Comparison of ENCODE assay signal across 8 cellular contexts in the genomic region with DNA sequence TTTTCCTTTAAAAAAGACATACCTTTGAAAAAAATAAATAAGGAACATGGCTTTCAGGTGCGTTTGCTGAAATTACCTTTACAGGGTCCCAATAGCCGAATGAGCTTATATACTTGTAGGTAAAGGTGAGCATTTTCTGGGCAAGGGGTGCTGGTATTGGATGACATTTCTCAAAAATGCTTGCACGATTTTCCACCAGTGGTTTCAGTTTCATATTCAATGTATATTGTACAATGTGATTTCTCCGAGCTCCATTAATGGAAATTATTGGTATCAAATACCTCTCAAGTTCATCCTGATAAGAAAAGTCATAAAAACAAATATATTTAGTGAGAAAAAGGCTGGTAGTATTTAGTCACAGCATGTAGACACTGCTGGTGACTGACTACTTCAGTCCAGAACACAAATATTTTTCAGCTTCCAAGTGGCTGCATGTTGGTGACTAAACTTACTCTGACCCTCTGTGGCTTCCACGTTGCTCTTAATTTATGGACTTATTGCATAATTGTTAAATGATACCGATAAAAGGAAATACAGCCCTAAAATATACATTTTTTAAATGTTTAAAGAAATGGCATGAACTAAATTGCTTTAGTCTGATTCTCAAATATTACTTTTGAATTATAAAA. TPM values are rescaled to one million over a fixed set of nuclear protein-coding genes. Genes with fewer than 3 reads are reported as not detected.
DNase-seq lines count a peak whose midpoint lies in the region; ATAC-seq and TF ChIP-seq lines count a peak whose summit lies in the region.
"Had no signal": no experiment of that assay in that cellular context is flagged by ENCODE, and none has a peak within 500 bp of the region (broad histone marks: within the 10 kb centered on the region; RNA-seq: fewer than 3 reads in every experiment).

No MANE protein-coding gene starts in this region.

- peaks cover 25% of the 10 kb centered on the region for H3K4me1 ChIP-seq in CD4-positive, alpha-beta memory T cell (ENCODE audit: insufficient read depth, low read length)
- H3K4me1 ChIP-seq in esophagus muscularis mucosa: no peaks in the 10 kb centered on the region

- TF ChIP-seq CTCF in GM13976 (IDR thresholded peaks at IDR 0.05; ENCODE audit: borderline replicate concordance, control extremely low read depth, extremely low read depth, insufficient read depth, missing control alignments): no peak
- no peak for TF ChIP-seq CTCF in esophagus muscularis mucosa (IDR thresholded peaks at IDR 0.05)

- ATAC-seq in naive B cell (ENCODE audit: low read depth in 2 of 2): no peak

- no peaks in the 10 kb centered on the region for H3K9me3 ChIP-seq in CD4-positive, alpha-beta memory T cell (ENCODE audit: control insufficient read depth in 1 of 2, low read length in 2 of 2)
- no peaks in the 10 kb centered on the region for H3K9me3 ChIP-seq in esophagus muscularis mucosa

- no peak for TF ChIP-seq EP300 in esophagus muscularis mucosa (IDR thresholded peaks at IDR 0.05)

- in situ Hi-C loops in GM13976 (cut with MboI; ENCODE audit: low sequenced_read_pairs, unreplicated experiment): loop anchor here (25.0 kb wide), 1 partner anchor 871 kb away; no protein-coding TSS in a partner anchor

- peaks cover 15 to 30% (median 23%) of the 10 kb centered on the region in 4 donors for H3K4me1 Mint-ChIP-seq in CD4-positive, alpha-beta memory T cell
- H3K4me1 Mint-ChIP-seq in activated CD4-positive, alpha-beta memory T cell treated with anti-CD3 and anti-CD28 coated beads for 36 hours (ENCODE audit: low read depth): peaks cover 33% of the 10 kb centered on the region
- H3K4me1 Mint-ChIP-seq in naive B cell: peaks cover 13 to 20% (median 20%) of the 10 kb centered on the region in 3 donors

- TF ChIP-seq POLR2A in esophagus muscularis mucosa (IDR thresholded peaks at IDR 0.05; ENCODE audit: low read depth): no peak

- POLR2A ChIA-PET in CD4-positive, alpha-beta memory T cell (lab: Charles Lee; ENCODE audit: partially characterized antibody): interaction anchor here (1.0 to 1.4 kb wide), 5 partner anchors 24 to 175 kb away, joined by 3 to 8 read pairs (median 5); a partner anchor contains a TSS
- POLR2A ChIA-PET in activated CD4-positive, alpha-beta memory T cell treated with anti-CD3 and anti-CD28 coated beads for 36 hours (lab: Charles Lee): no interaction called here

- peak in 3 of 5 donors; percentile 10 to 14 (median 12) for DNase-seq in CD4-positive, alpha-beta memory T cell
- DNase-seq in M059J (ENCODE audit: low read depth) (peak; percentile 55), naive B cell (no peak), hypothalamus (lab: John Stamatoyannopoulos, UW) (no peak), GM13976 (ENCODE audit: low spot score) (no peak), esophagus muscularis mucosa (ENCODE audit: extremely low spot score) (no peak)
- no peak for DNase-seq in activated CD4-positive, alpha-beta memory T cell treated with anti-CD3 and anti-CD28 coated beads for 36 hours
- DNase-seq: activated CD8-positive, alpha-beta memory T cell treated with anti-CD3 and anti-CD28 coated beads, Interleukin-2, amount 50 U/mL, for 48 hours had no signal

- 67% methylated on average over 6 of the region's 6 CpGs for WGBS in esophagus muscularis mucosa

- H3K4me3 ChIP-seq in CD4-positive, alpha-beta memory T cell (ENCODE audit: low read length in 2 of 2): peak overlapping the region; percentile 14 to 43
- H3K4me3 ChIP-seq in esophagus muscularis mucosa: no peak overlapping the region

- peak overlapping the region; percentile 43 to 81 (median 63) for H3K27ac Mint-ChIP-seq in CD4-positive, alpha-beta memory T cell
- no peak overlapping the region for H3K27ac Mint-ChIP-seq in activated CD4-positive, alpha-beta memory T cell treated with anti-CD3 and anti-CD28 coated beads for 36 hours
- H3K27ac Mint-ChIP-seq in naive B cell: peak overlapping the region in 3 of 6 donors; percentile 3 to 80 (median 19)

- H3K27me3 ChIP-seq in CD4-positive, alpha-beta memory T cell (ENCODE audit: insufficient read depth, low read length): no peaks in the 10 kb centered on the region
- H3K27me3 ChIP-seq in esophagus muscularis mucosa: no peaks in the 10 kb centered on the region

- H3K36me3 Mint-ChIP-seq in CD4-positive, alpha-beta memory T cell: no peaks in the 10 kb centered on the region
- H3K36me3 Mint-ChIP-seq in activated CD4-positive, alpha-beta memory T cell treated with anti-CD3 and anti-CD28 coated beads for 36 hours: no peaks in the 10 kb centered on the region
- no peaks in the 10 kb centered on the region for H3K36me3 Mint-ChIP-seq in naive B cell

- H3K27ac ChIP-seq in CD4-positive, alpha-beta memory T cell (ENCODE audit: low read depth, low read length): no peak overlapping the region
- no peak overlapping the region for H3K27ac ChIP-seq in esophagus muscularis mucosa (replicated peaks in 1 of 4)

- CTCF ChIA-PET in CD4-positive, alpha-beta memory T cell (lab: Charles Lee; ENCODE audit: partially characterized antibody): interaction anchor here (0.6 to 1.2 kb wide), 6 partner anchors 10 to 188 kb away, joined by 3 to 5 read pairs (median 3); a partner anchor contains a TSS
- CTCF ChIA-PET in activated CD4-positive, alpha-beta memory T cell treated with anti-CD3 and anti-CD28 coated beads for 36 hours (lab: Charles Lee): interaction anchor here (0.6 to 1.4 kb wide), 3 partner anchors 10 to 524 kb away, joined by 3 to 4 read pairs (median 4); no protein-coding TSS in a partner anchor

- H3K4me3 Mint-ChIP-seq in CD4-positive, alpha-beta memory T cell: peak overlapping the region; percentile 64 to 88 (median 74)
- peak overlapping the region; percentile 16 for H3K4me3 Mint-ChIP-seq in activated CD4-positive, alpha-beta memory T cell treated with anti-CD3 and anti-CD28 coated beads for 36 hours
- H3K4me3 Mint-ChIP-seq in naive B cell: peak overlapping the region; percentile 52 to 83 (median 68)

- peaks cover 0 to 4% (median 0%) of the 10 kb centered on the region in 8 donors for H3K9me3 Mint-ChIP-seq in CD4-positive, alpha-beta memory T cell
- H3K9me3 Mint-ChIP-seq in activated CD4-positive, alpha-beta memory T cell treated with anti-CD3 and anti-CD28 coated beads for 36 hours: no peaks in the 10 kb centered on the region
- H3K9me3 Mint-ChIP-seq in naive B cell: peaks cover 0 to 7% (median 0%) of the 10 kb centered on the region in 7 donors

- intact Hi-C loops in CD4-positive, alpha-beta memory T cell (cut with micrococcal nuclease): loop anchor here (2.0 to 5.0 kb wide), 2 partner anchors 34 to 329 kb away; a partner anchor contains a TSS
- intact Hi-C loops in activated CD4-positive, alpha-beta memory T cell treated with anti-CD3 and anti-CD28 coated beads for 36 hours (cut with micrococcal nuclease): loop anchor here (5.0 kb wide), 1 partner anchor 34 kb away; a partner anchor contains a TSS
- intact Hi-C loops in esophagus muscularis mucosa (cut with DNase I): no loop called here

- H3K27me3 Mint-ChIP-seq in CD4-positive, alpha-beta memory T cell: peaks cover 0 to 2% of the 10 kb centered on the region in 2 donors
- no peaks in the 10 kb centered on the region for H3K27me3 Mint-ChIP-seq in activated CD4-positive, alpha-beta memory T cell treated with anti-CD3 and anti-CD28 coated beads for 36 hours
- H3K27me3 Mint-ChIP-seq in naive B cell: no peaks in the 10 kb centered on the region

- H3K36me3 ChIP-seq in CD4-positive, alpha-beta memory T cell (ENCODE audit: insufficient read depth, low read length): no peaks in the 10 kb centered on the region
- H3K36me3 ChIP-seq in esophagus muscularis mucosa: no peaks in the 10 kb centered on the region

RNA-seq across cellular contexts. Expression of a gene that starts 32.9 kb away (rescaled TPM):
- 10 to 100 TPM; 27.2 to 28.4 TPM for total RNA-seq in CD4-positive, alpha-beta memory T cell
- 10 to 100 TPM in 1 of 2 donors, 1 to 10 TPM in 1; 8.5 to 11.5 TPM for polyA plus RNA-seq in CD4-positive, alpha-beta memory T cell
- total RNA-seq in M059J (2014; rRNA removed; shearing (Covaris generic)): 11.5 and 13.4 TPM in 2 replicates
- total RNA-seq in activated CD4-positive, alpha-beta memory T cell treated with anti-CD3 and anti-CD28 coated beads for 36 hours: 10 to 100 TPM; 10.9 to 11.8 TPM
- 10 to 100 TPM; 12.0 to 18.5 (median 16.3) TPM for polyA plus RNA-seq in naive B cell (ENCODE audit: low read depth in 6 of 6)
- 1 to 10 TPM; 5.3 to 6.4 (median 5.9) TPM for total RNA-seq in esophagus muscularis mucosa

Comparison
In these comparisons a context has a peak if more than half of its experiments do, and no peak if none do; other contexts are left out.
1. DNase-seq: peak in CD4-positive, alpha-beta memory T cell (3 of 5) and M059J (single experiment); none in activated CD4-positive, alpha-beta memory T cell treated with anti-CD3 and anti-CD28 coated beads for 36 hours (single experiment), naive B cell (single experiment), hypothalamus (0 of 51), GM13976 (single experiment) and esophagus muscularis mucosa (single experiment).
2. H3K4me3 ChIP-seq: peak in CD4-positive, alpha-beta memory T cell (2 of 2); none in esophagus muscularis mucosa (0 of 4).
3. H3K4me3 Mint-ChIP-seq: peak in every context shown above with its lines; median percentile 74 in CD4-positive, alpha-beta memory T cell; 68 in naive B cell; 16 in activated CD4-positive, alpha-beta memory T cell treated with anti-CD3 and anti-CD28 coated beads for 36 hours.